Comparison of ENCODE assay signal across 24 cellular contexts in the genomic region with DNA sequence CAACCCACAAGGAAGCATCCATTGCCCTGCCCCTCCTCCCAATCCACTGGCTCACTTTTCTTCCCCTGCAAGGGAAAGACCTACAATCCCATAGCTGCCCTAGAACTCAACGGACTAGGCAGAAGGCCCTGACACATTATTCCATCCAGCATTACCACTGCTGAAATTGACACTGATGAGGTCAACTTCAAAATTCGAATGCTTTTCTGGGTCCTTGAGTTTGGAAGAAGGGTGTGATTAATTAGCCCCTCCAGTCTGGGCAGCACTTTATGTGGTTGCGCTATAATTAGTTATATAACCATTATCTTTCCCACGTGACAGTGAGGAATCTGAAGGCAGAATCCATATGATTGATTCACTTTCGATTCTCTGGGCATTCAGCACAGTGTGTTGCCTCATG. TPM values are rescaled to one million over a fixed set of nuclear protein-coding genes. Genes with fewer than 3 reads are reported as not detected.
DNase-seq lines count a peak whose midpoint lies in the region; ATAC-seq, FAIRE-seq and TF ChIP-seq lines count a peak whose summit lies in the region.
"Had no signal": no experiment of that assay in that cellular context is flagged by ENCODE, and none has a peak within 500 bp of the region (broad histone marks: within the 10 kb centered on the region; RNA-seq: fewer than 3 reads in every experiment).

No MANE protein-coding gene starts in this region.

- TF ChIP-seq CTCF in HepG2 (CRISPR knock-in tag; IDR thresholded peaks at IDR 0.05) (no peak), right lobe of liver (IDR thresholded peaks at IDR 0.05) (no peak), astrocyte (IDR thresholded peaks at IDR 0.05; ENCODE audit: insufficient read depth, low read depth, low read length) (no peak)
- no peak for TF ChIP-seq CTCF in CD4-positive, alpha-beta T cell (IDR thresholded peaks at IDR 0.05)

- H3K4ac ChIP-seq in mesenchymal stem cell (ENCODE audit: low read depth in 1 of 2, low read length in 2 of 2): no peak overlapping the region

- no peaks in the 10 kb centered on the region for H3K27me3 ChIP-seq in HepG2 (ENCODE audit: control insufficient read depth in 1 of 2, insufficient read depth in 2 of 2, low read length in 2 of 2)
- H3K27me3 ChIP-seq in right lobe of liver: no peaks in the 10 kb centered on the region
- no peaks in the 10 kb centered on the region for H3K27me3 ChIP-seq in astrocyte (ENCODE audit: insufficient read depth, low read length)
- no peaks in the 10 kb centered on the region for H3K27me3 ChIP-seq in mesenchymal stem cell (ENCODE audit: control insufficient read depth in 1 of 2, insufficient read depth in 1 of 2, low read length in 2 of 2)
- H3K27me3 ChIP-seq in CD4-positive, alpha-beta T cell (ENCODE audit: control insufficient read depth, insufficient read depth, low read length): no peaks in the 10 kb centered on the region
- H3K27me3 ChIP-seq: BE2C, BLaER1 had no signal

- H3K27ac ChIP-seq in HepG2 (ENCODE audit: extremely low read length, insufficient read depth, low read length): no peak overlapping the region
- H3K27ac ChIP-seq in right lobe of liver: no peak overlapping the region
- no peak overlapping the region for H3K27ac ChIP-seq in astrocyte (ENCODE audit: low read depth, low read length)
- H3K27ac ChIP-seq in mesenchymal stem cell (ENCODE audit: low read length, poor library complexity, severe bottlenecking): no peak overlapping the region
- no peak overlapping the region for H3K27ac ChIP-seq in CD4-positive, alpha-beta T cell (ENCODE audit: low read depth, low read length)
- H3K27ac ChIP-seq: BLaER1 had no signal

- H3K23ac ChIP-seq in mesenchymal stem cell (ENCODE audit: low read length in 2 of 2): no peak overlapping the region

- no peak overlapping the region for H3K9ac ChIP-seq in HepG2 (ENCODE audit: insufficient read depth, low read depth, low read length)
- H3K9ac ChIP-seq in astrocyte (ENCODE audit: low read length): no peak overlapping the region
- H3K9ac ChIP-seq in mesenchymal stem cell (ENCODE audit: low read length): no peak overlapping the region
- H3K9ac ChIP-seq: BLaER1 had no signal

- POLR2A ChIA-PET in HepG2 (lab: Yijun Ruan, JAX): no interaction called here
- POLR2A ChIA-PET in CD4-positive, alpha-beta T cell (lab: Charles Lee): no interaction called here

- H3K4me1 ChIP-seq in HepG2 (ENCODE audit: insufficient read depth, low read length): peaks cover 27% of the 10 kb centered on the region
- peaks cover 0 to 28% (median 10%) of the 10 kb centered on the region in 4 donors for H3K4me1 ChIP-seq in right lobe of liver
- peaks cover 14% of the 10 kb centered on the region for H3K4me1 ChIP-seq in astrocyte (ENCODE audit: insufficient read depth, low read length)
- H3K4me1 ChIP-seq in mesenchymal stem cell (ENCODE audit: control insufficient read depth, insufficient read depth, low read depth, low read length): peaks cover 5% of the 10 kb centered on the region
- H3K4me1 ChIP-seq: BE2C, BLaER1, Caco-2 had no signal

- H2AFZ ChIP-seq in HepG2 (ENCODE audit: low read length): no peak overlapping the region
- H2AFZ ChIP-seq in astrocyte (ENCODE audit: low read depth, low read length): no peak overlapping the region
- H2AFZ ChIP-seq in mesenchymal stem cell (ENCODE audit: low read depth, low read length): no peak overlapping the region

- peak overlapping the region; percentile 59 for H4K91ac ChIP-seq in mesenchymal stem cell (ENCODE audit: low read length)

- H3K4me2 ChIP-seq in HepG2 (ENCODE audit: low read depth, low read length): no peak overlapping the region
- H3K4me2 ChIP-seq in astrocyte (ENCODE audit: low read length): no peak overlapping the region
- H3K4me2 ChIP-seq in mesenchymal stem cell (ENCODE audit: low read length, poor library complexity, severe bottlenecking): no peak overlapping the region
- H3K4me2 ChIP-seq: BLaER1 had no signal

- peaks cover 21% of the 10 kb centered on the region for H3K79me1 ChIP-seq in mesenchymal stem cell (replicated peaks; ENCODE audit: low read length, poor library complexity, severe bottlenecking)

- in situ Hi-C loops in HepG2 (cut with HindIII; ENCODE audit: extremely low pct_ligation_motif_present, low pct_unique_long_range_greater_than_20kb): no loop called here

- H3K36me3 ChIP-seq in HepG2 (replicated peaks in 1 of 2; ENCODE audit: control insufficient read depth in 1 of 2, insufficient read depth in 2 of 2, low read length in 2 of 2) (peaks cover 31 to 82% of the 10 kb centered on the region in 2 experiments), right lobe of liver (peaks cover 0 to 25% (median 3%) of the 10 kb centered on the region in 4 donors), astrocyte (ENCODE audit: insufficient read depth, low read length) (peaks cover 9% of the 10 kb centered on the region), mesenchymal stem cell (ENCODE audit: control insufficient read depth in 1 of 2, insufficient read depth in 2 of 2, low read depth in 1 of 2, low read length in 2 of 2) (peaks cover 3 to 12% of the 10 kb centered on the region in 2 experiments)
- H3K36me3 ChIP-seq: BE2C, BLaER1 had no signal

- intact Hi-C loops in HepG2 (cut with micrococcal nuclease; ENCODE audit: unreplicated experiment): no loop called here
- intact Hi-C loops in right lobe of liver (cut with DNase I): no loop called here
- intact Hi-C loops in CD4-positive, alpha-beta T cell (cut with DNase I, micrococcal nuclease): no loop called here

- TF ChIP-seq EP300 in HepG2 (IDR thresholded peaks at IDR 0.05; ENCODE audit: low read depth in 2 of 2, low read length in 2 of 2) (no peak), HepG2 (CRISPR knock-in tag; IDR thresholded peaks at IDR 0.05; ENCODE audit: borderline replicate concordance) (no peak)

- H2BK12ac ChIP-seq in mesenchymal stem cell (ENCODE audit: low read length in 2 of 2): no peak overlapping the region

- no peak overlapping the region for H2BK5ac ChIP-seq in mesenchymal stem cell (ENCODE audit: low read depth, low read length, poor library complexity, severe bottlenecking)

- no peak overlapping the region for H3K18ac ChIP-seq in mesenchymal stem cell (ENCODE audit: low read depth in 1 of 2, low read length in 2 of 2)

- no peaks in the 10 kb centered on the region for H3K27me3 Mint-ChIP-seq in astrocyte (ENCODE audit: low read depth, unreplicated experiment)
- H3K27me3 Mint-ChIP-seq in CD4-positive, alpha-beta T cell: peaks cover 3% of the 10 kb centered on the region
- H3K27me3 Mint-ChIP-seq: CD4-positive, CD25-positive, alpha-beta regulatory T cell had no signal

- no TSS peak for BruUV-seq in HepG2 (replicated peaks; lab: Mats Ljungman, UMichigan)

- H3K27ac Mint-ChIP-seq in astrocyte (ENCODE audit: unreplicated experiment): no peak overlapping the region
- no peak overlapping the region for H3K27ac Mint-ChIP-seq in CD4-positive, alpha-beta T cell
- H3K27ac Mint-ChIP-seq: CD14-positive monocyte; CD4-positive, CD25-positive, alpha-beta regulatory T cell; CD8-positive, alpha-beta T cell had no signal

- peaks cover 3% of the 10 kb centered on the region for H3K9me3 Mint-ChIP-seq in astrocyte (ENCODE audit: unreplicated experiment)
- H3K9me3 Mint-ChIP-seq in CD4-positive, alpha-beta T cell: peaks cover 8% of the 10 kb centered on the region

- TF ChIP-seq POLR2A in HepG2 (IDR thresholded peaks at IDR 0.05; ENCODE audit: insufficient read depth in 1 of 2, low read depth in 2 of 2, low read length in 2 of 2): no peak
- no peak for TF ChIP-seq POLR2A in right lobe of liver (IDR thresholded peaks at IDR 0.05)

- no peak overlapping the region for H2AK5ac ChIP-seq in mesenchymal stem cell (ENCODE audit: low read length, severe bottlenecking)

- H3K36me3 Mint-ChIP-seq in astrocyte (ENCODE audit: low read depth, unreplicated experiment): peaks cover 9% of the 10 kb centered on the region
- no peaks in the 10 kb centered on the region for H3K36me3 Mint-ChIP-seq in CD4-positive, alpha-beta T cell (ENCODE audit: low read depth)
- H3K36me3 Mint-ChIP-seq: CD14-positive monocyte; CD4-positive, CD25-positive, alpha-beta regulatory T cell; CD8-positive, alpha-beta T cell had no signal

- ATAC-seq in HepG2 (no peak), right lobe of liver (no peak)
- no peak for ATAC-seq in CD4-positive, alpha-beta T cell (ENCODE audit: poor library complexity)
- ATAC-seq: CD8-positive, alpha-beta T cell had no signal

- H3K4me3 Mint-ChIP-seq in astrocyte (ENCODE audit: unreplicated experiment): no peak overlapping the region
- no peak overlapping the region for H3K4me3 Mint-ChIP-seq in CD4-positive, alpha-beta T cell
- H3K4me3 Mint-ChIP-seq: CD14-positive monocyte; CD4-positive, CD25-positive, alpha-beta regulatory T cell; CD8-positive, alpha-beta T cell had no signal

- CTCF ChIA-PET in HepG2 (lab: Yijun Ruan, JAX; ENCODE audit: low intra/inter-chr PET ratio, low total read pairs): no interaction called here
- CTCF ChIA-PET in CD4-positive, alpha-beta T cell (lab: Charles Lee): no interaction called here

- H2BK15ac ChIP-seq in mesenchymal stem cell (ENCODE audit: low read depth, poor library complexity, severe bottlenecking): no peak overlapping the region

- no peaks in the 10 kb centered on the region for H3K9me3 ChIP-seq in HepG2 (ENCODE audit: low read length)
- H3K9me3 ChIP-seq in right lobe of liver: no peaks in the 10 kb centered on the region
- H3K9me3 ChIP-seq in astrocyte (ENCODE audit: insufficient read depth, low read depth, low read length): no peaks in the 10 kb centered on the region
- H3K9me3 ChIP-seq in mesenchymal stem cell (ENCODE audit: control insufficient read depth, low read length): no peaks in the 10 kb centered on the region
- peaks cover 5% of the 10 kb centered on the region for H3K9me3 ChIP-seq in CD4-positive, alpha-beta T cell (ENCODE audit: control insufficient read depth, low read length)
- H3K9me3 ChIP-seq: BE2C had no signal

- peaks cover 27% of the 10 kb centered on the region for H3K4me1 Mint-ChIP-seq in astrocyte (ENCODE audit: low read depth, unreplicated experiment)
- no peaks in the 10 kb centered on the region for H3K4me1 Mint-ChIP-seq in CD4-positive, alpha-beta T cell (ENCODE audit: low read depth)
- H3K4me1 Mint-ChIP-seq: CD14-positive monocyte; CD4-positive, CD25-positive, alpha-beta regulatory T cell had no signal

- no peak overlapping the region for H3K14ac ChIP-seq in mesenchymal stem cell (ENCODE audit: low read length in 2 of 2)

- no peak for DNase-seq in HepG2 (ENCODE audit: low spot score)
- no peak for DNase-seq in right lobe of liver
- DNase-seq in astrocyte (ENCODE audit: low read depth): peak; percentile 65
- DNase-seq in mesenchymal stem cell: no peak
- DNase-seq in CD4-positive, alpha-beta T cell: no peak
- DNase-seq in NCI-H2196 treated with DMSO at 0.1 percent for 48 hours (lab: John Stamatoyannopoulos, UW; ENCODE audit: unreplicated experiment): no peak
- DNase-seq in retina: no peak
- DNase-seq: 8988T; ACHN; BE2C; C1 segment of cervical spinal cord; Caco-2; Calu3; CD4-positive, CD25-positive, alpha-beta regulatory T cell; CD8-positive, alpha-beta T cell; DMS79 treated with DMSO at 0.1 percent for 48 hours; GF-D8 had no signal

- H3K79me2 ChIP-seq in HepG2 (ENCODE audit: insufficient read depth, low read length) (peaks cover 83% of the 10 kb centered on the region), astrocyte (ENCODE audit: insufficient read depth, low read length) (peaks cover 60% of the 10 kb centered on the region)

- 99% methylated on average over 5 of the region's 5 CpGs for WGBS in HepG2 (ENCODE audit: low lambda C conversion rate)
- WGBS in right lobe of liver (ENCODE audit: insufficient coverage, low coverage, low lambda C conversion rate, missing lambda C conversion rate): 87% methylated on average over 5 of the region's 5 CpGs
- 91% methylated on average over 5 of the region's 5 CpGs for WGBS in mesenchymal stem cell

- no peak for TF ChIP-seq RAD21 in HepG2 (CRISPR knock-in tag; IDR thresholded peaks at IDR 0.05)

- H3K4me3 ChIP-seq in HepG2 (replicated peaks in 1 of 3; ENCODE audit: insufficient read depth in 1 of 3, low read depth in 2 of 3, low read length in 3 of 3) (no peak overlapping the region), right lobe of liver (no peak overlapping the region), astrocyte (ENCODE audit: insufficient read depth, low read depth, low read length) (no peak overlapping the region), mesenchymal stem cell (ENCODE audit: insufficient read depth in 1 of 2, low read depth in 1 of 2, low read length in 2 of 2) (no peak overlapping the region)
- H3K4me3 ChIP-seq: BLaER1 had no signal

- FAIRE-seq in HepG2 (lab: Jason Lieb, UNC) (no peak), astrocyte (lab: Jason Lieb, UNC) (no peak)
- FAIRE-seq: A204.1, D721Med, G401.6, GM12891, GM19239 had no signal

- no peak overlapping the region for H4K8ac ChIP-seq in mesenchymal stem cell (ENCODE audit: low read length)

- no peak overlapping the region for H2BK120ac ChIP-seq in mesenchymal stem cell (ENCODE audit: low read depth, low read length)

- H4K20me1 ChIP-seq in HepG2 (ENCODE audit: insufficient read depth, low read length) (no peaks in the 10 kb centered on the region), astrocyte (ENCODE audit: insufficient read depth, low read length) (peaks cover 23% of the 10 kb centered on the region)
- H4K20me1 ChIP-seq: BLaER1 had no signal

RNA-seq across cellular contexts. Expression of gene EVA1A, which starts 55.7 kb away (rescaled TPM):
- total RNA-seq in HepG2 (2016; rRNA removed; fragmentation: Illumina TruSeq; extraction: Trizol) (55.9 and 57.8 TPM in 2 replicates), right lobe of liver (100 to 1,000 TPM in 2 of 6 experiments, 10 to 100 TPM in 4; 30.6 to 125 (median 74.5) TPM), astrocyte (19.0 and 28.6 TPM in 2 replicates)
- 25.1 and 29.0 TPM in 2 replicates for total RNA-seq in HepG2 (2016; cell fraction: cytosol; rRNA removed; fragmentation: Illumina TruSeq; extraction: Trizol; ENCODE audit: low read depth)
- 52.7 and 57.5 TPM in 2 replicates for total RNA-seq in HepG2 (2016; cell fraction: insoluble cytoplasmic fraction; rRNA removed; fragmentation: Illumina TruSeq; extraction: Trizol)
- 48.2 and 58.4 TPM in 2 replicates for total RNA-seq in HepG2 (2016; cell fraction: membrane; rRNA removed; fragmentation: Illumina TruSeq; extraction: Trizol)
- total RNA-seq in HepG2 (2016; cell fraction: nucleus; rRNA removed; fragmentation: Illumina TruSeq; extraction: Trizol): 46.1 and 58.2 TPM in 2 replicates
- 57.5 and 65.4 TPM in 2 replicates for polyA plus RNA-seq in HepG2 (2011; rRNA removed)
- 53.6 and 68.8 TPM in 2 replicates for polyA plus RNA-seq in HepG2 (2011; cell fraction: cytosol; rRNA removed)
- 77.6 and 80.4 TPM in 2 replicates for polyA plus RNA-seq in HepG2 (2011; cell fraction: nucleus; rRNA removed)
- 44.8 and 48.8 TPM in 2 replicates for polyA plus RNA-seq in HepG2 (2012)
- 23.6 and 36.8 TPM in 2 replicates for polyA plus RNA-seq in HepG2 (2016; cell fraction: cytosol; fragmentation: Illumina TruSeq; extraction: Trizol; ENCODE audit: low read depth)
- 46.2 and 49.2 TPM in 2 replicates for polyA plus RNA-seq in HepG2 (2016; cell fraction: insoluble cytoplasmic fraction; fragmentation: Illumina TruSeq; extraction: Trizol; ENCODE audit: low read depth)
- polyA plus RNA-seq in HepG2 (2016; cell fraction: membrane; fragmentation: Illumina TruSeq; extraction: Trizol; ENCODE audit: low read depth): 37.8 and 44.2 TPM in 2 replicates
- 60.9 and 62.0 TPM in 2 replicates for polyA plus RNA-seq in HepG2 (2016; cell fraction: nucleus; fragmentation: Illumina TruSeq; extraction: Trizol; ENCODE audit: insufficient read depth, low read depth)
- 186 TPM in 1 of 2 replicates, not detected in the other for polyA minus RNA-seq in HepG2 (2011; rRNA and poly(A)+ RNA removed; ENCODE audit: low replicate concordance)
- 51.4 TPM in 2 replicates for polyA minus RNA-seq in HepG2 (2011; cell fraction: cytosol; rRNA and poly(A)+ RNA removed)
- 70.1 and 71.3 TPM in 2 replicates for polyA minus RNA-seq in HepG2 (2011; cell fraction: nucleus; rRNA and poly(A)+ RNA removed)
- 27.8 TPM for polyA plus RNA-seq in mesenchymal stem cell (2013, experiment 1 of 2)
- polyA plus RNA-seq in mesenchymal stem cell (2013, experiment 2 of 2): 27.9 TPM
- not detected for total RNA-seq in CD4-positive, alpha-beta T cell
- total RNA-seq: Calu3; CD4-positive, CD25-positive, alpha-beta regulatory T cell; CD8-positive, alpha-beta T cell had no signal
- polyA plus RNA-seq: CD14-positive monocyte; CD4-positive, CD25-positive, alpha-beta regulatory T cell had no signal

Comparison
In these comparisons a context has a peak if more than half of its experiments do, and no peak if none do; other contexts are left out.
1. RNA of gene EVA1A, which starts 55.7 kb away (total RNA-seq): 30.6 to 125 TPM in right lobe of liver, 25.1 to 58.4 TPM in HepG2 and 19.0 to 28.6 TPM in astrocyte; not detected in CD4-positive, alpha-beta T cell; every median in the first group is over 10 times any median in the second.